In genomic region chr1:39568208-39568607, GRCh38 we compare ENCODE assay signal across 22 cellular contexts.
"Had no signal": no experiment of that assay in that cellular context is flagged by ENCODE, and none has a peak within 500 bp of the region (broad histone marks: within the 10 kb centered on the region; RNA-seq: fewer than 3 reads in every experiment).

No MANE protein-coding gene starts in this region.

- H3K9me3 Mint-ChIP-seq: dendritic cell treated with granulocyte-macrophage colony-stimulating factor and Interleukin-4, amounts not matched to agents 40 ng/mL and 50 ng/mL, for 4 days; effector memory CD8-positive, alpha-beta T cell; nephron progenitor cell; stimulated activated effector memory CD8-positive, alpha-beta T cell treated with anti-CD3 and anti-CD28 coated beads, Interleukin-12 subunit alpha, Interleukin-12 subunit beta, amount 100 ng/mL, for 72 hours; type B pancreatic cell had no signal

- H3K4me3 Mint-ChIP-seq: dendritic cell treated with granulocyte-macrophage colony-stimulating factor and Interleukin-4, amounts not matched to agents 40 ng/mL and 50 ng/mL, for 4 days; effector memory CD8-positive, alpha-beta T cell; naive thymus-derived CD4-positive, alpha-beta T cell; nephron progenitor cell; stimulated activated effector memory CD8-positive, alpha-beta T cell treated with anti-CD3 and anti-CD28 coated beads, Interleukin-12 subunit alpha, Interleukin-12 subunit beta, amount 100 ng/mL, for 72 hours; type B pancreatic cell had no signal

- H3K27ac ChIP-seq: epithelial cell of prostate, esophagus muscularis mucosa, neutrophil, right atrium auricular region, suprapubic skin, thyroid gland had no signal

- H3K9me3 ChIP-seq: esophagus muscularis mucosa, gastrocnemius medialis, neutrophil, right atrium auricular region, suprapubic skin, thyroid gland had no signal

- DNase-seq: effector memory CD8-positive, alpha-beta T cell; gastrocnemius medialis; left colon; mammary epithelial cell; naive thymus-derived CD4-positive, alpha-beta T cell; nephron progenitor cell; posterior cingulate gyrus; stimulated activated CD4-positive, alpha-beta T cell treated with anti-CD3 and anti-CD28 coated beads, Interleukin-4, amount 100 ng/mL, for 1 hour; stimulated activated CD8-positive, alpha-beta memory T cell treated with anti-CD3 and anti-CD28 coated beads, Interleukin-4, amount 100 ng/mL, for 48 hours; stimulated activated naive CD8-positive, alpha-beta T cell treated with anti-CD3 and anti-CD28 coated beads, Interleukin-15, Interleukin-2, amounts not matched to agents 100 U/mL and 50 U/mL, for 24 hours; thyroid gland had no signal

- FAIRE-seq: colon, urothelium cell line had no signal

- H3K4me2 ChIP-seq: smooth muscle cell had no signal

- H3K27me3 ChIP-seq: esophagus muscularis mucosa, gastrocnemius medialis, neutrophil, right atrium auricular region, suprapubic skin, thyroid gland had no signal

- H3K4me3 ChIP-seq: esophagus muscularis mucosa, gastrocnemius medialis, right atrium auricular region, smooth muscle cell, suprapubic skin, thyroid gland had no signal

- H3K27me3 Mint-ChIP-seq: dendritic cell treated with granulocyte-macrophage colony-stimulating factor and Interleukin-4, amounts not matched to agents 40 ng/mL and 50 ng/mL, for 4 days; effector memory CD8-positive, alpha-beta T cell; naive thymus-derived CD4-positive, alpha-beta T cell; type B pancreatic cell had no signal

- H3K27ac Mint-ChIP-seq: dendritic cell treated with granulocyte-macrophage colony-stimulating factor and Interleukin-4, amounts not matched to agents 40 ng/mL and 50 ng/mL, for 4 days; stimulated activated effector memory CD8-positive, alpha-beta T cell treated with anti-CD3 and anti-CD28 coated beads, Interleukin-12 subunit alpha, Interleukin-12 subunit beta, amount 100 ng/mL, for 72 hours; type B pancreatic cell had no signal

- ATAC-seq: effector memory CD8-positive, alpha-beta T cell; left colon; naive thymus-derived CD4-positive, alpha-beta T cell; stimulated activated effector memory CD8-positive, alpha-beta T cell treated with anti-CD3 and anti-CD28 coated beads, Interleukin-12 subunit alpha, Interleukin-12 subunit beta, amount 100 ng/mL, for 72 hours; stimulated activated naive CD8-positive, alpha-beta T cell treated with anti-CD3 and anti-CD28 coated beads, Interleukin-15, Interleukin-2, amounts not matched to agents 100 U/mL and 50 U/mL, for 24 hours had no signal
